Comparison of ENCODE assay signal across 8 cellular contexts in genomic region chr6:11232177-11232967, GRCh38.
DNase-seq lines count a peak whose midpoint lies in the region; ATAC-seq and TF ChIP-seq lines count a peak whose summit lies in the region.

TSS of gene NEDD9 (minus strand) at chr6:11232668. CDS start at chr6:11232515, 153 bp downstream.

- peak; percentile 99 for ATAC-seq in GM19035 (IDR thresholded peaks at IDR 0.05; ENCODE audit: unreplicated experiment)
- ATAC-seq in HG03354 (IDR thresholded peaks at IDR 0.05; ENCODE audit: poor library complexity, severe bottlenecking, unreplicated experiment), result peak; percentile 98
- ATAC-seq in activated CD4-positive, CD25-positive, alpha-beta regulatory T cell treated with anti-CD3 and anti-CD28 coated beads, Interleukin-2, amount 50 U/mL, for 24 hours, result peak; percentile 95 to 97

- no peak; the same call in 1 of the 2 replicates for TF ChIP-seq CTCF in AG09319 (IDR thresholded peaks at IDR 0.05; ENCODE audit: low read depth, low read length)

- peak; percentile 87 for DNase-seq in AG09319 (ENCODE audit: extremely low read depth, low read depth)
- DNase-seq in NCI-H446 treated with DMSO at 0.1 percent for 48 hours (lab: John Stamatoyannopoulos, UW), result peak; percentile 70
- DNase-seq in cerebellar cortex (ENCODE audit: low spot score), result peak; percentile 99
- peak; percentile 99 for DNase-seq in islet precursor cell
- peak; percentile 88 to 92 (median 91) for DNase-seq in stimulated activated CD4-positive, alpha-beta T cell treated with anti-CD3 and anti-CD28 coated beads, Interleukin-12 subunit alpha, Interleukin-12 subunit beta, amount 100 ng/mL, for 48 hours (ENCODE audit: low read depth in 2 of 3, low spot score in 1 of 3)

Comparison
In these comparisons a context has a peak if more than half of its experiments do, and no peak if none do; other contexts are left out.
1. Peak in every context shown above with its lines: DNase-seq and ATAC-seq.